9 cellular contexts compared by ENCODE assay signal in genomic region chr17:83109793-83110645, GRCh38. TPM values are rescaled to one million over a fixed set of nuclear protein-coding genes. Genes with fewer than 3 reads are reported as not detected.
DNase-seq lines count a peak whose midpoint lies in the region; ATAC-seq and TF ChIP-seq lines count a peak whose summit lies in the region.
"Had no signal": no experiment of that assay in that cellular context is flagged by ENCODE, and none has a peak within 500 bp of the region (broad histone marks: within the 10 kb centered on the region; RNA-seq: fewer than 3 reads in every experiment).

No MANE protein-coding gene starts in this region.

- TF ChIP-seq CTCF in ascending aorta (IDR thresholded peaks at IDR 0.05) (no peak), testis (IDR thresholded peaks at IDR 0.05) (no peak)

- no peaks in the 10 kb centered on the region for H3K9me3 ChIP-seq in ascending aorta
- H3K9me3 ChIP-seq in testis: no peaks in the 10 kb centered on the region

- H3K4me1 ChIP-seq in ascending aorta (peaks cover 14 to 39% of the 10 kb centered on the region in 2 donors), testis (peaks cover 19% of the 10 kb centered on the region)

- H3K27me3 ChIP-seq in ascending aorta: no peaks in the 10 kb centered on the region
- H3K27me3 ChIP-seq in testis: no peaks in the 10 kb centered on the region

- H3K4me3 ChIP-seq in ascending aorta (peak overlapping the region; percentile 46 to 73), testis (no peak overlapping the region)

- 41 to 44% methylated on average over 28 to 37 of the region's 37 CpGs for WGBS in testis, 2 donors

- intact Hi-C loops in ascending aorta (cut with DNase I) (no loop called here), testis (cut with DNase I; ENCODE audit: low total_unique reads) (no loop called here)

- ATAC-seq in GM21360 (IDR thresholded peaks at IDR 0.05; ENCODE audit: unreplicated experiment): no peak
- no peak for ATAC-seq in GM19455 (IDR thresholded peaks at IDR 0.05; ENCODE audit: unreplicated experiment)
- no peak for ATAC-seq in HG02678 (IDR thresholded peaks at IDR 0.05; ENCODE audit: unreplicated experiment)
- no peak for ATAC-seq in HG03457 (IDR thresholded peaks at IDR 0.05; ENCODE audit: unreplicated experiment)

- H3K27ac ChIP-seq in ascending aorta: peak overlapping the region; percentile 94 to 96
- no peak overlapping the region for H3K27ac ChIP-seq in testis

- TF ChIP-seq POLR2A in testis (IDR thresholded peaks at IDR 0.05): no peak

- no peaks in the 10 kb centered on the region for H3K36me3 ChIP-seq in ascending aorta
- H3K36me3 ChIP-seq in testis (ENCODE audit: low read depth, missing control alignments): no peaks in the 10 kb centered on the region

- DNase-seq in HT1080 (ENCODE audit: low read depth) (peak; percentile 94), ascending aorta (ENCODE audit: low spot score in 2 of 2) (peak; percentile 74 to 99), islet precursor cell (peak; percentile 95), testis (peak; percentile 91)
- DNase-seq: activated gamma-delta T cell had no signal

RNA-seq across cellular contexts. Expression of gene METRNL, which starts 30.6 kb away (rescaled TPM):
- 43.6 and 53.3 TPM in 2 replicates for total RNA-seq in HT1080 (2014; rRNA removed; shearing (Covaris generic))
- 54.6 and 67.2 TPM in 2 replicates for polyA plus RNA-seq in HT1080 (2015; cell fraction: cytosol; rRNA removed)
- polyA plus RNA-seq in HT1080 (2015; cell fraction: nucleus; rRNA removed): 31.9 and 34.8 TPM in 2 replicates
- total RNA-seq in ascending aorta: 257 TPM
- 10 to 100 TPM; 54.6 to 86.1 TPM for total RNA-seq in testis
- polyA plus RNA-seq in testis (ENCODE audit: insufficient read depth, low read depth, low replicate concordance): 56.1 TPM

Comparison
In these comparisons a context has a peak if more than half of its experiments do, and no peak if none do; other contexts are left out.
1. H3K27ac ChIP-seq: peak in ascending aorta (2 of 2); none in testis (0 of 2).
2. H3K4me3 ChIP-seq: peak in ascending aorta (2 of 2); none in testis (0 of 2).
3. Peak in every context shown above with its lines, with median percentiles within 50 percentile points of each other: DNase-seq.